Comparison of ENCODE assay signal across 1 cellular context in the genomic region with DNA sequence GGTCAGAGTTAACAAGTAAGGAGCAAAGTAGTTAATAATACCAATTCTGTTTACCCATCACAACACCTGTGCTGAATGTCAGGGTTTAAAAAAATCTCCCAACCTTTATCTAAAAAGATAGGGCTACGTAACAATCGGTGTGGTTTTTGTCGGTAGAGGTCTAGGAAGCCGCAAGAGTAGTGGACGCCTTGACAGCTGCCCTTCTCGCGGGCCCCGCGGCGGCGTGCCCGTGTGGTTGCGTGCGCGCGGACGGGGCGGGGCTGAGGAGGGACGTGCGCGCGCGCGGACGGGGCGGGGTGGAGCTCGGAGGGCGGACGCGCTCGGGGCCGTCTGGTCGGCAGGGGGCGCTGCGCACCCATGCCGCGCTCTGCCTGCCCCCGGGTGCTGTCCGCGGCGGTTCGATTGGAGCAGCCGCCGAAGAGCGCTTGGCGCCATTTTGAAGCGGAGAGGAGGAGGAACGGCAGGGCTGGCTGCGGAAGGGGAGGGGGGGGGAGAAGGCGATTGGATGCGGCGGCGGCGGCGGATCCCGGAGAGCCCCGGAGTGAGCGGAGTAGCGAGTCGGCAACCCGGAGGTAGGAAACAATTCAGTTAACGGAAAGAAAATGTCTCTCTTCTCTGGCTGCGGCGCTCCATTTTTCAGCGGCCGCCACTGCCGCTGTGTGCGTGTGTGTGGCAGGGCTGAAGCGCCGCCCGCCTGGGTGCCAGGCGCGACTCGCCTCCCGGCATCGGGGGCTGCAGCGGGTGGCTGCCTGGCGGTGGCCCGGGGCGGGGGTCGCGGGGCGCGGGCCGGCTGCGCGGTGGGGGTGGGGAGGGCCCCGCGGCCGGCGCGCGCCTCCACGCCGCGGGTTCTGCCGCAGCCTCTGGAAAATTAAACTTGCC.
TF ChIP-seq lines count a peak whose summit lies in the region.

A gene with protein sequence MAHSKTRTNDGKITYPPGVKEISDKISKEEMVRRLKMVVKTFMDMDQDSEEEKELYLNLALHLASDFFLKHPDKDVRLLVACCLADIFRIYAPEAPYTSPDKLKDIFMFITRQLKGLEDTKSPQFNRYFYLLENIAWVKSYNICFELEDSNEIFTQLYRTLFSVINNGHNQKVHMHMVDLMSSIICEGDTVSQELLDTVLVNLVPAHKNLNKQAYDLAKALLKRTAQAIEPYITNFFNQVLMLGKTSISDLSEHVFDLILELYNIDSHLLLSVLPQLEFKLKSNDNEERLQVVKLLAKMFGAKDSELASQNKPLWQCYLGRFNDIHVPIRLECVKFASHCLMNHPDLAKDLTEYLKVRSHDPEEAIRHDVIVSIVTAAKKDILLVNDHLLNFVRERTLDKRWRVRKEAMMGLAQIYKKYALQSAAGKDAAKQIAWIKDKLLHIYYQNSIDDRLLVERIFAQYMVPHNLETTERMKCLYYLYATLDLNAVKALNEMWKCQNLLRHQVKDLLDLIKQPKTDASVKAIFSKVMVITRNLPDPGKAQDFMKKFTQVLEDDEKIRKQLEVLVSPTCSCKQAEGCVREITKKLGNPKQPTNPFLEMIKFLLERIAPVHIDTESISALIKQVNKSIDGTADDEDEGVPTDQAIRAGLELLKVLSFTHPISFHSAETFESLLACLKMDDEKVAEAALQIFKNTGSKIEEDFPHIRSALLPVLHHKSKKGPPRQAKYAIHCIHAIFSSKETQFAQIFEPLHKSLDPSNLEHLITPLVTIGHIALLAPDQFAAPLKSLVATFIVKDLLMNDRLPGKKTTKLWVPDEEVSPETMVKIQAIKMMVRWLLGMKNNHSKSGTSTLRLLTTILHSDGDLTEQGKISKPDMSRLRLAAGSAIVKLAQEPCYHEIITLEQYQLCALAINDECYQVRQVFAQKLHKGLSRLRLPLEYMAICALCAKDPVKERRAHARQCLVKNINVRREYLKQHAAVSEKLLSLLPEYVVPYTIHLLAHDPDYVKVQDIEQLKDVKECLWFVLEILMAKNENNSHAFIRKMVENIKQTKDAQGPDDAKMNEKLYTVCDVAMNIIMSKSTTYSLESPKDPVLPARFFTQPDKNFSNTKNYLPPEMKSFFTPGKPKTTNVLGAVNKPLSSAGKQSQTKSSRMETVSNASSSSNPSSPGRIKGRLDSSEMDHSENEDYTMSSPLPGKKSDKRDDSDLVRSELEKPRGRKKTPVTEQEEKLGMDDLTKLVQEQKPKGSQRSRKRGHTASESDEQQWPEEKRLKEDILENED (N-terminal part only) (plus strand): TSS at position 431 of the 879 bp plus-strand sequence. CDS start 62,321 bp downstream, outside the sequence.

TF ChIP-seq in HepG2, 621 proteins besides CTCF, POLR2A, EP300 and RAD21 (continued from another document and continues in another):
- TF ChIP-seq, protein P1, sequence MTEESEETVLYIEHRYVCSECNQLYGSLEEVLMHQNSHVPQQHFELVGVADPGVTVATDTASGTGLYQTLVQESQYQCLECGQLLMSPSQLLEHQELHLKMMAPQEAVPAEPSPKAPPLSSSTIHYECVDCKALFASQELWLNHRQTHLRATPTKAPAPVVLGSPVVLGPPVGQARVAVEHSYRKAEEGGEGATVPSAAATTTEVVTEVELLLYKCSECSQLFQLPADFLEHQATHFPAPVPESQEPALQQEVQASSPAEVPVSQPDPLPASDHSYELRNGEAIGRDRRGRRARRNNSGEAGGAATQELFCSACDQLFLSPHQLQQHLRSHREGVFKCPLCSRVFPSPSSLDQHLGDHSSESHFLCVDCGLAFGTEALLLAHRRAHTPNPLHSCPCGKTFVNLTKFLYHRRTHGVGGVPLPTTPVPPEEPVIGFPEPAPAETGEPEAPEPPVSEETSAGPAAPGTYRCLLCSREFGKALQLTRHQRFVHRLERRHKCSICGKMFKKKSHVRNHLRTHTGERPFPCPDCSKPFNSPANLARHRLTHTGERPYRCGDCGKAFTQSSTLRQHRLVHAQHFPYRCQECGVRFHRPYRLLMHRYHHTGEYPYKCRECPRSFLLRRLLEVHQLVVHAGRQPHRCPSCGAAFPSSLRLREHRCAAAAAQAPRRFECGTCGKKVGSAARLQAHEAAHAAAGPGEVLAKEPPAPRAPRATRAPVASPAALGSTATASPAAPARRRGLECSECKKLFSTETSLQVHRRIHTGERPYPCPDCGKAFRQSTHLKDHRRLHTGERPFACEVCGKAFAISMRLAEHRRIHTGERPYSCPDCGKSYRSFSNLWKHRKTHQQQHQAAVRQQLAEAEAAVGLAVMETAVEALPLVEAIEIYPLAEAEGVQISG (CRISPR knock-in tag; IDR thresholded peaks at IDR 0.05): peak; percentile 64
- TF ChIP-seq, protein P2, sequence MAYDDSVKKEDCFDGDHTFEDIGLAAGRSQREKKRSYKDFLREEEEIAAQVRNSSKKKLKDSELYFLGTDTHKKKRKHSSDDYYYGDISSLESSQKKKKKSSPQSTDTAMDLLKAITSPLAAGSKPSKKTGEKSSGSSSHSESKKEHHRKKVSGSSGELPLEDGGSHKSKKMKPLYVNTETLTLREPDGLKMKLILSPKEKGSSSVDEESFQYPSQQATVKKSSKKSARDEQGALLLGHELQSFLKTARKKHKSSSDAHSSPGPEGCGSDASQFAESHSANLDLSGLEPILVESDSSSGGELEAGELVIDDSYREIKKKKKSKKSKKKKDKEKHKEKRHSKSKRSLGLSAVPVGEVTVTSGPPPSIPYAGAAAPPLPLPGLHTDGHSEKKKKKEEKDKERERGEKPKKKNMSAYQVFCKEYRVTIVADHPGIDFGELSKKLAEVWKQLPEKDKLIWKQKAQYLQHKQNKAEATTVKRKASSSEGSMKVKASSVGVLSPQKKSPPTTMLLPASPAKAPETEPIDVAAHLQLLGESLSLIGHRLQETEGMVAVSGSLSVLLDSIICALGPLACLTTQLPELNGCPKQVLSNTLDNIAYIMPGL (CRISPR knock-in tag; IDR thresholded peaks at IDR 0.05; ENCODE audit: borderline replicate concordance in 1 of 2, low read depth in 1 of 2): peak; percentile 89 to 92
- TF ChIP-seq, protein P3, sequence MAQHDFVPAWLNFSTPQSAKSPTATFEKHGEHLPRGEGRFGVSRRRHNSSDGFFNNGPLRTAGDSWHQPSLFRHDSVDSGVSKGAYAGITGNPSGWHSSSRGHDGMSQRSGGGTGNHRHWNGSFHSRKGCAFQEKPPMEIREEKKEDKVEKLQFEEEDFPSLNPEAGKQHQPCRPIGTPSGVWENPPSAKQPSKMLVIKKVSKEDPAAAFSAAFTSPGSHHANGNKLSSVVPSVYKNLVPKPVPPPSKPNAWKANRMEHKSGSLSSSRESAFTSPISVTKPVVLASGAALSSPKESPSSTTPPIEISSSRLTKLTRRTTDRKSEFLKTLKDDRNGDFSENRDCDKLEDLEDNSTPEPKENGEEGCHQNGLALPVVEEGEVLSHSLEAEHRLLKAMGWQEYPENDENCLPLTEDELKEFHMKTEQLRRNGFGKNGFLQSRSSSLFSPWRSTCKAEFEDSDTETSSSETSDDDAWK (CRISPR knock-in tag; IDR thresholded peaks at IDR 0.05): no peak
- TF ChIP-seq, protein P4, sequence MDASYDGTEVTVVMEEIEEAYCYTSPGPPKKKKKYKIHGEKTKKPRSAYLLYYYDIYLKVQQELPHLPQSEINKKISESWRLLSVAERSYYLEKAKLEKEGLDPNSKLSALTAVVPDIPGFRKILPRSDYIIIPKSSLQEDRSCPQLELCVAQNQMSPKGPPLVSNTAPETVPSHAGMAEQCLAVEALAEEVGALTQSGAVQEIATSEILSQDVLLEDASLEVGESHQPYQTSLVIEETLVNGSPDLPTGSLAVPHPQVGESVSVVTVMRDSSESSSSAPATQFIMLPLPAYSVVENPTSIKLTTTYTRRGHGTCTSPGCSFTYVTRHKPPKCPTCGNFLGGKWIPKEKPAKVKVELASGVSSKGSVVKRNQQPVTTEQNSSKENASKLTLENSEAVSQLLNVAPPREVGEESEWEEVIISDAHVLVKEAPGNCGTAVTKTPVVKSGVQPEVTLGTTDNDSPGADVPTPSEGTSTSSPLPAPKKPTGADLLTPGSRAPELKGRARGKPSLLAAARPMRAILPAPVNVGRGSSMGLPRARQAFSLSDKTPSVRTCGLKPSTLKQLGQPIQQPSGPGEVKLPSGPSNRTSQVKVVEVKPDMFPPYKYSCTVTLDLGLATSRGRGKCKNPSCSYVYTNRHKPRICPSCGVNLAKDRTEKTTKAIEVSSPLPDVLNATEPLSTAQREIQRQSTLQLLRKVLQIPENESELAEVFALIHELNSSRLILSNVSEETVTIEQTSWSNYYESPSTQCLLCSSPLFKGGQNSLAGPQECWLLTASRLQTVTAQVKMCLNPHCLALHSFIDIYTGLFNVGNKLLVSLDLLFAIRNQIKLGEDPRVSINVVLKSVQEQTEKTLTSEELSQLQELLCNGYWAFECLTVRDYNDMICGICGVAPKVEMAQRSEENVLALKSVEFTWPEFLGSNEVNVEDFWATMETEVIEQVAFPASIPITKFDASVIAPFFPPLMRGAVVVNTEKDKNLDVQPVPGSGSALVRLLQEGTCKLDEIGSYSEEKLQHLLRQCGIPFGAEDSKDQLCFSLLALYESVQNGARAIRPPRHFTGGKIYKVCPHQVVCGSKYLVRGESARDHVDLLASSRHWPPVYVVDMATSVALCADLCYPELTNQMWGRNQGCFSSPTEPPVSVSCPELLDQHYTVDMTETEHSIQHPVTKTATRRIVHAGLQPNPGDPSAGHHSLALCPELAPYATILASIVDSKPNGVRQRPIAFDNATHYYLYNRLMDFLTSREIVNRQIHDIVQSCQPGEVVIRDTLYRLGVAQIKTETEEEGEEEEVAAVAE (CRISPR knock-in tag; IDR thresholded peaks at IDR 0.05; ENCODE audit: borderline replicate concordance): peak; percentile 58; the same call in 1 of the 2 replicates
- 0 out of 2 replicates have a peak, but pooled peaks have one; percentile 23 for TF ChIP-seq ZNF225 (CRISPR knock-in tag; IDR thresholded peaks at IDR 0.05)
- TF ChIP-seq, protein P5, sequence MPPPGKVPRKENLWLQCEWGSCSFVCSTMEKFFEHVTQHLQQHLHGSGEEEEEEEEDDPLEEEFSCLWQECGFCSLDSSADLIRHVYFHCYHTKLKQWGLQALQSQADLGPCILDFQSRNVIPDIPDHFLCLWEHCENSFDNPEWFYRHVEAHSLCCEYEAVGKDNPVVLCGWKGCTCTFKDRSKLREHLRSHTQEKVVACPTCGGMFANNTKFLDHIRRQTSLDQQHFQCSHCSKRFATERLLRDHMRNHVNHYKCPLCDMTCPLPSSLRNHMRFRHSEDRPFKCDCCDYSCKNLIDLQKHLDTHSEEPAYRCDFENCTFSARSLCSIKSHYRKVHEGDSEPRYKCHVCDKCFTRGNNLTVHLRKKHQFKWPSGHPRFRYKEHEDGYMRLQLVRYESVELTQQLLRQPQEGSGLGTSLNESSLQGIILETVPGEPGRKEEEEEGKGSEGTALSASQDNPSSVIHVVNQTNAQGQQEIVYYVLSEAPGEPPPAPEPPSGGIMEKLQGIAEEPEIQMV (CRISPR knock-in tag; IDR thresholded peaks at IDR 0.05; ENCODE audit: low read depth): peak; percentile 96
- no peak for TF ChIP-seq GPN1 (CRISPR knock-in tag; IDR thresholded peaks at IDR 0.05; ENCODE audit: borderline replicate concordance)
- TF ChIP-seq ZNF331 (CRISPR knock-in tag; IDR thresholded peaks at IDR 0.05): peak; percentile 71; the same call in 1 of the 2 replicates
- peak; percentile 14; the same call in 1 of the 2 replicates for TF ChIP-seq RARA (CRISPR knock-in tag; IDR thresholded peaks at IDR 0.05)
- TF ChIP-seq, protein P6, sequence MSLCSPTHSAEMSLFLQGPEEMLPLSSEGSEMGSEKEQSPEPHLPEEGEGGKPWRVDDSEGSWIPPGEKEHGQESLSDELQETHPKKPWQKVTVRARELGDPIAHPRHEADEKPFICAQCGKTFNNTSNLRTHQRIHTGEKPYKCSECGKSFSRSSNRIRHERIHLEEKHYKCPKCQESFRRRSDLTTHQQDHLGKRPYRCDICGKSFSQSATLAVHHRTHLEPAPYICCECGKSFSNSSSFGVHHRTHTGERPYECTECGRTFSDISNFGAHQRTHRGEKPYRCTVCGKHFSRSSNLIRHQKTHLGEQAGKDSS (CRISPR knock-in tag; IDR thresholded peaks at IDR 0.05; ENCODE audit: borderline replicate concordance, low read depth): peak; percentile 79; the same call in 1 of the 2 replicates
- TF ChIP-seq, protein P7, sequence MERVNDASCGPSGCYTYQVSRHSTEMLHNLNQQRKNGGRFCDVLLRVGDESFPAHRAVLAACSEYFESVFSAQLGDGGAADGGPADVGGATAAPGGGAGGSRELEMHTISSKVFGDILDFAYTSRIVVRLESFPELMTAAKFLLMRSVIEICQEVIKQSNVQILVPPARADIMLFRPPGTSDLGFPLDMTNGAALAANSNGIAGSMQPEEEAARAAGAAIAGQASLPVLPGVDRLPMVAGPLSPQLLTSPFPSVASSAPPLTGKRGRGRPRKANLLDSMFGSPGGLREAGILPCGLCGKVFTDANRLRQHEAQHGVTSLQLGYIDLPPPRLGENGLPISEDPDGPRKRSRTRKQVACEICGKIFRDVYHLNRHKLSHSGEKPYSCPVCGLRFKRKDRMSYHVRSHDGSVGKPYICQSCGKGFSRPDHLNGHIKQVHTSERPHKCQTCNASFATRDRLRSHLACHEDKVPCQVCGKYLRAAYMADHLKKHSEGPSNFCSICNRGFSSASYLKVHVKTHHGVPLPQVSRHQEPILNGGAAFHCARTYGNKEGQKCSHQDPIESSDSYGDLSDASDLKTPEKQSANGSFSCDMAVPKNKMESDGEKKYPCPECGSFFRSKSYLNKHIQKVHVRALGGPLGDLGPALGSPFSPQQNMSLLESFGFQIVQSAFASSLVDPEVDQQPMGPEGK (CRISPR knock-in tag; IDR thresholded peaks at IDR 0.05): peak; percentile 69
- TF ChIP-seq REPIN1 (CRISPR knock-in tag; IDR thresholded peaks at IDR 0.05; ENCODE audit: borderline replicate concordance, low read depth): no peak
- peak; percentile 13; the same call in 1 of the 2 replicates for TF ChIP-seq ZFX (CRISPR knock-in tag; IDR thresholded peaks at IDR 0.05; ENCODE audit: low read depth)
- peak; percentile 49 for TF ChIP-seq HCFC1 (IDR thresholded peaks at IDR 0.05; ENCODE audit: low read depth, low read length)
- TF ChIP-seq, protein P8, sequence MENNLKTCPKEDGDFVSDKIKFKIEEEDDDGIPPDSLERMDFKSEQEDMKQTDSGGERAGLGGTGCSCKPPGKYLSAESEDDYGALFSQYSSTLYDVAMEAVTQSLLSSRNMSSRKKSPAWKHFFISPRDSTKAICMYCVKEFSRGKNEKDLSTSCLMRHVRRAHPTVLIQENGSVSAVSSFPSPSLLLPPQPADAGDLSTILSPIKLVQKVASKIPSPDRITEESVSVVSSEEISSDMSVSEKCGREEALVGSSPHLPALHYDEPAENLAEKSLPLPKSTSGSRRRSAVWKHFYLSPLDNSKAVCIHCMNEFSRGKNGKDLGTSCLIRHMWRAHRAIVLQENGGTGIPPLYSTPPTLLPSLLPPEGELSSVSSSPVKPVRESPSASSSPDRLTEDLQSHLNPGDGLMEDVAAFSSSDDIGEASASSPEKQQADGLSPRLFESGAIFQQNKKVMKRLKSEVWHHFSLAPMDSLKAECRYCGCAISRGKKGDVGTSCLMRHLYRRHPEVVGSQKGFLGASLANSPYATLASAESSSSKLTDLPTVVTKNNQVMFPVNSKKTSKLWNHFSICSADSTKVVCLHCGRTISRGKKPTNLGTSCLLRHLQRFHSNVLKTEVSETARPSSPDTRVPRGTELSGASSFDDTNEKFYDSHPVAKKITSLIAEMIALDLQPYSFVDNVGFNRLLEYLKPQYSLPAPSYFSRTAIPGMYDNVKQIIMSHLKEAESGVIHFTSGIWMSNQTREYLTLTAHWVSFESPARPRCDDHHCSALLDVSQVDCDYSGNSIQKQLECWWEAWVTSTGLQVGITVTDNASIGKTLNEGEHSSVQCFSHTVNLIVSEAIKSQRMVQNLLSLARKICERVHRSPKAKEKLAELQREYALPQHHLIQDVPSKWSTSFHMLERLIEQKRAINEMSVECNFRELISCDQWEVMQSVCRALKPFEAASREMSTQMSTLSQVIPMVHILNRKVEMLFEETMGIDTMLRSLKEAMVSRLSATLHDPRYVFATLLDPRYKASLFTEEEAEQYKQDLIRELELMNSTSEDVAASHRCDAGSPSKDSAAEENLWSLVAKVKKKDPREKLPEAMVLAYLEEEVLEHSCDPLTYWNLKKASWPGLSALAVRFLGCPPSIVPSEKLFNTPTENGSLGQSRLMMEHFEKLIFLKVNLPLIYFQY (CRISPR knock-in tag; IDR thresholded peaks at IDR 0.05; ENCODE audit: borderline replicate concordance): peak; percentile 74; the same call in 1 of the 2 replicates
- TF ChIP-seq PRPF4 (IDR thresholded peaks at IDR 0.05; ENCODE audit: low read depth, low read length, poor library complexity, severe bottlenecking): no peak
